In the genomic region with DNA sequence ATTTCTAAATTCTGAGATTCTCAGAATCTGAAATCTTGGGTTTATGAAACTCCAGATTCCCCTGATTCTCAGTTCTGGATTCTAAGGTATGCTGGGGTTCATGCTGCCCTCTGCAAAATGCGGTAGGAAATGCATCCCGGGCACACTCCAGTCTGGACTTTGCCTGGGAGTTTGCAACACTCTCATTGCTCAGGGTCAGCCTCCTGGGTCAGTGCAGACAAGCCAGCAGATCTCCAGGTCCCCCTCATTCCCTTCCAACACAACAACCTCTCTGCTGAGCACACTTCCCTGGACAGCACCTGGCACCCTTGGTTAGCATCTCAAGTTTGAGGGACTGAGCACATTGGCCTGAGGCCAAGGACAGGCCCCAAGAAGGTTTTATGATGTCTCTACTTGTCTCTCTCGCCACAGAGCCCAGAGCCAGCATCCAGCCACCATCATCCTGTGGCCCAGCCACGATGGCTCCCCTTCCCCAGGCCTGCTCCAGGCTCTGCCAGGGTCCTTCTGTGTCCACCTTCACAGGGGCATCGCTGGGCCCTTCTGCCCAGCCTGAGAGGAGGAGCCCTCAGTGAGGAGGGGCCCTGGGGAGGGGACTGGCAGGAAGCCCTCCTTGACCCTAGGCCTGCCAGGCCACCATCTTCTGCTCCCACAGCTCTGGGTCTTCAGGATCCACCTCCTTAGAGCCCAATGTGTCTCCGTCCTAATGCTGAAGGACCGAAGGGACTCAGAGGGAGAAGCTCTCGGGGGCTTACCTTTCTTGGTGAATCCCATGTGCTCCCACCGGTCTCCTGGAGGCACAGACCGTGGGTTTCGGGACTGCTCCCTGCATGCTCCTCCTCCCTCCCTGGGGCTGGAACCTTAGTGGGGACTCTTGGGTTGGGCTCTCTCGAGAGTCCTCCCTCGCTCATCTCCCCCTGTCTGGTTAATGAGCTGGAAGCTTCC, we compare ENCODE assay signal across 11 cellular contexts.
"Had no signal": no experiment of that assay in that cellular context is flagged by ENCODE, and none has a peak within 500 bp of the region (broad histone marks: within the 10 kb centered on the region; RNA-seq: fewer than 3 reads in every experiment).

No MANE protein-coding gene starts in this region.

- H3K4me1 ChIP-seq: gastroesophageal sphincter, lower lobe of right lung, psoas muscle, suprapubic skin had no signal

- ATAC-seq: activated CD4-positive, CD25-positive, alpha-beta regulatory T cell treated with anti-CD3 and anti-CD28 coated beads, Interleukin-2, amount 50 U/mL, for 24 hours; gastroesophageal sphincter; lower lobe of right lung; natural killer cell; psoas muscle; stimulated activated naive CD8-positive, alpha-beta T cell treated with anti-CD3 and anti-CD28 coated beads, Interleukin-15, Interleukin-2, amounts not matched to agents 100 U/mL and 50 U/mL, for 24 hours had no signal

- H3K9me3 ChIP-seq: gastroesophageal sphincter, lower lobe of right lung, psoas muscle, suprapubic skin had no signal

- H3K27ac ChIP-seq: gastroesophageal sphincter, lower lobe of right lung, psoas muscle, suprapubic skin had no signal

- DNase-seq: activated CD4-positive, alpha-beta T cell treated with anti-CD3 and anti-CD28 coated beads, Interleukin-2, amount 50 U/mL, for 4 hours; activated naive CD4-positive, alpha-beta T cell treated with anti-CD3 and anti-CD28 coated beads for 36 hours; lower lobe of right lung; natural killer cell; nucleus accumbens; psoas muscle; stimulated activated CD4-positive, alpha-beta T cell treated with anti-CD3 and anti-CD28 coated beads, Interleukin-2, amount 100 ng/mL, for 48 hours; stimulated activated naive CD8-positive, alpha-beta T cell treated with anti-CD3 and anti-CD28 coated beads, Interleukin-15, Interleukin-2, amounts not matched to agents 100 U/mL and 50 U/mL, for 24 hours had no signal

- H3K36me3 ChIP-seq: gastroesophageal sphincter, lower lobe of right lung, suprapubic skin had no signal

- H3K4me3 ChIP-seq: gastroesophageal sphincter, lower lobe of right lung, psoas muscle, suprapubic skin had no signal
